In the genomic region with DNA sequence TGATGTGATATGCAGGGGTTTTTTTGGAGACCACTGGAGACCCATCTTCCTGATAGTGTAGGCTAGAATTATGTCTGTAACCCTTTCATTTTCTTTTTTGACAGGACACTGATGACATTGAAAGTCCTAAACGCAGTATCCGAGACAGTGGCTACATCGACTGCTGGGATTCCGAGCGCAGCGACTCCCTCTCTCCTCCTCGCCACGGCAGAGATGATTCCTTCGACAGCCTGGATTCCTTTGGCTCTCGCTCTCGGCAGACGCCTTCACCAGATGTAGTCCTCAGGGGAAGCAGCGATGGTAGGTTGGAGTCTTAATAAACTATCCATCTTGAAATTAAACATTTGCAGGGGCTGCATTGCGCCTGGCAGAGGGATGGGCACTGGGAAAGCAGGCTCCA, we compare ENCODE assay signal across 12 cellular contexts.
DNase-seq lines count a peak whose midpoint lies in the region; ATAC-seq and TF ChIP-seq lines count a peak whose summit lies in the region.
"Had no signal": no experiment of that assay in that cellular context is flagged by ENCODE, and none has a peak within 500 bp of the region (broad histone marks: within the 10 kb centered on the region; RNA-seq: fewer than 3 reads in every experiment).

No MANE protein-coding gene starts in this region.

- TF ChIP-seq POLR2A in body of pancreas (IDR thresholded peaks at IDR 0.05), result no peak

- H3K36me3 Mint-ChIP-seq in Calu3 (ENCODE audit: insufficient read depth, unreplicated experiment), result peaks cover 8% of the 10 kb centered on the region
- H3K36me3 Mint-ChIP-seq in activated naive CD8-positive, alpha-beta T cell treated with anti-CD3 and anti-CD28 coated beads for 36 hours, result no peaks in the 10 kb centered on the region
- H3K36me3 Mint-ChIP-seq in activated T-helper 17 cell treated with anti-CD3 and anti-CD28 coated beads, Interleukin-2, amount 50 U/mL, for 72 hours (ENCODE audit: low read depth), result no peaks in the 10 kb centered on the region
- H3K36me3 Mint-ChIP-seq: CD4-positive, CD25-positive, alpha-beta regulatory T cell had no signal

- H3K27me3 Mint-ChIP-seq in Calu3 (ENCODE audit: unreplicated experiment), result no peaks in the 10 kb centered on the region
- H3K27me3 Mint-ChIP-seq in activated naive CD8-positive, alpha-beta T cell treated with anti-CD3 and anti-CD28 coated beads for 36 hours, result peaks cover 7% of the 10 kb centered on the region
- H3K27me3 Mint-ChIP-seq in activated T-helper 17 cell treated with anti-CD3 and anti-CD28 coated beads, Interleukin-2, amount 50 U/mL, for 72 hours, result peaks cover 10% of the 10 kb centered on the region
- H3K27me3 Mint-ChIP-seq: CD4-positive, CD25-positive, alpha-beta regulatory T cell had no signal

- H3K9me3 ChIP-seq in body of pancreas, result no peaks in the 10 kb centered on the region

- 65 to 80% methylated on average over 14 of the region's 14 CpGs for WGBS in body of pancreas, 2 donors

- no peak overlapping the region for H3K27ac Mint-ChIP-seq in Calu3 (ENCODE audit: unreplicated experiment)
- no peak overlapping the region for H3K27ac Mint-ChIP-seq in activated naive CD8-positive, alpha-beta T cell treated with anti-CD3 and anti-CD28 coated beads for 36 hours
- H3K27ac Mint-ChIP-seq in activated T-helper 17 cell treated with anti-CD3 and anti-CD28 coated beads, Interleukin-2, amount 50 U/mL, for 72 hours, result no peak overlapping the region
- H3K27ac Mint-ChIP-seq: activated T-cell treated with anti-CD3 and anti-CD28 coated beads, Interleukin-2, amount 50 U/mL, for 24 hours; CD4-positive, CD25-positive, alpha-beta regulatory T cell had no signal

- no peaks in the 10 kb centered on the region for H3K36me3 ChIP-seq in body of pancreas (replicated peaks in 1 of 2; ENCODE audit: insufficient read depth in 1 of 2, low read depth in 2 of 2)
- H3K36me3 ChIP-seq: cardiac muscle cell had no signal

- peak overlapping the region; percentile 21 for H3K4me3 Mint-ChIP-seq in Calu3 (ENCODE audit: low read depth, unreplicated experiment)
- H3K4me3 Mint-ChIP-seq in activated naive CD8-positive, alpha-beta T cell treated with anti-CD3 and anti-CD28 coated beads for 36 hours, result no peak overlapping the region
- no peak overlapping the region for H3K4me3 Mint-ChIP-seq in activated T-helper 17 cell treated with anti-CD3 and anti-CD28 coated beads, Interleukin-2, amount 50 U/mL, for 72 hours
- H3K4me3 Mint-ChIP-seq: activated T-cell treated with anti-CD3 and anti-CD28 coated beads, Interleukin-2, amount 50 U/mL, for 24 hours; CD4-positive, CD25-positive, alpha-beta regulatory T cell had no signal

- intact Hi-C loops in Calu3 (cut with micrococcal nuclease; ENCODE audit: unreplicated experiment) (loop anchor here (5.0 kb wide), 2 partner anchors 106 to 251 kb away; no protein-coding TSS in a partner anchor), body of pancreas (cut with DNase I) (no loop called here)

- BruUV-seq in Calu3 (replicated peaks; lab: Mats Ljungman, UMichigan), result no TSS peak

- no peak for DNase-seq in Calu3
- DNase-seq in body of pancreas, result no peak
- peak; percentile 71 for DNase-seq in islet precursor cell
- DNase-seq in retinal pigment epithelial cell (ENCODE audit: low read depth), result no peak
- DNase-seq in NAMALWA (ENCODE audit: low spot score), result no peak
- no peak for DNase-seq in activated naive CD8-positive, alpha-beta T cell treated with anti-CD3 and anti-CD28 coated beads for 36 hours
- DNase-seq: activated T-cell treated with anti-CD3 and anti-CD28 coated beads, Interleukin-2, amount 50 U/mL, for 24 hours; CD4-positive, CD25-positive, alpha-beta regulatory T cell; KG1 had no signal

- H3K4me1 ChIP-seq in body of pancreas, result peaks cover 10% of the 10 kb centered on the region

- no peak for TF ChIP-seq CTCF in Calu3 (IDR thresholded peaks at IDR 0.05; ENCODE audit: unreplicated experiment)
- TF ChIP-seq CTCF in body of pancreas (IDR thresholded peaks at IDR 0.05), result no peak
- no peak for TF ChIP-seq CTCF in retinal pigment epithelial cell (conservative IDR thresholded peaks at IDR 0.05; ENCODE audit: low read depth, low read length)

- CTCF ChIA-PET in Calu3 (lab: Charles Lee), result no interaction called here

- H3K4me3 ChIP-seq in body of pancreas (no peak overlapping the region), retinal pigment epithelial cell (ENCODE audit: low read length) (peak overlapping the region; percentile 50)
- H3K4me3 ChIP-seq: cardiac muscle cell had no signal

- H3K4me1 Mint-ChIP-seq in Calu3 (ENCODE audit: low read depth, unreplicated experiment), result peaks cover 27% of the 10 kb centered on the region
- no peaks in the 10 kb centered on the region for H3K4me1 Mint-ChIP-seq in activated naive CD8-positive, alpha-beta T cell treated with anti-CD3 and anti-CD28 coated beads for 36 hours
- no peaks in the 10 kb centered on the region for H3K4me1 Mint-ChIP-seq in activated T-helper 17 cell treated with anti-CD3 and anti-CD28 coated beads, Interleukin-2, amount 50 U/mL, for 72 hours
- H3K4me1 Mint-ChIP-seq: CD4-positive, CD25-positive, alpha-beta regulatory T cell had no signal

- peak overlapping the region in 3 of 4 donors; percentile 34 to 74 (median 59) for H3K27ac ChIP-seq in body of pancreas
- H3K27ac ChIP-seq: cardiac muscle cell had no signal

- no peak for ATAC-seq in body of pancreas
- no peak for ATAC-seq in GM19324 (IDR thresholded peaks at IDR 0.05; ENCODE audit: low FRiP score, unreplicated experiment)
- ATAC-seq in activated T-helper 17 cell treated with anti-CD3 and anti-CD28 coated beads, Interleukin-2, amount 50 U/mL, for 72 hours (replicated peaks), result no peak

- H3K9me3 Mint-ChIP-seq in Calu3 (ENCODE audit: low read depth, unreplicated experiment), result no peaks in the 10 kb centered on the region
- H3K9me3 Mint-ChIP-seq in activated naive CD8-positive, alpha-beta T cell treated with anti-CD3 and anti-CD28 coated beads for 36 hours, result no peaks in the 10 kb centered on the region
- H3K9me3 Mint-ChIP-seq in activated T-helper 17 cell treated with anti-CD3 and anti-CD28 coated beads, Interleukin-2, amount 50 U/mL, for 72 hours, result no peaks in the 10 kb centered on the region
- H3K9me3 Mint-ChIP-seq: activated T-cell treated with anti-CD3 and anti-CD28 coated beads, Interleukin-2, amount 50 U/mL, for 24 hours had no signal

- H3K27me3 ChIP-seq in body of pancreas, result no peaks in the 10 kb centered on the region
